8 cellular contexts compared by ENCODE assay signal in the genomic region with DNA sequence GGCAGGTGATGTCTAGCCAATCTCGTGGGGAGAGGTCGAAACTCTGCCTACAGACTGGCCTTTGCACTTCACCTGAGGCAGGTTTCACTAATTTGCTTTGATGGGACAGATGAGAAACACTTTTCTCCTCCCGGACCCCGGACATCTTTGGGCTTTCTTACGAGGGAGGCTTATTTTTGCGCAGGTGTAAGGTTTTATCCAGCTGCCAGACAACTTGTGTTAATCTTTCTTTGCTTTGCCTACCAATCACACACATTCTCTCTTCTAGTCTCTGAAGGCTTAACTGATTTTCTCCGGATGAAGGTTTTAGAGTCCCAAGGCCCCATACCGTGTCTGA. TPM values are rescaled to one million over a fixed set of nuclear protein-coding genes. Genes with fewer than 3 reads are reported as not detected.
DNase-seq lines count a peak whose midpoint lies in the region; ATAC-seq and TF ChIP-seq lines count a peak whose summit lies in the region.

No MANE protein-coding gene starts in this region.

- TF ChIP-seq CTCF in OCI-LY1 (IDR thresholded peaks at IDR 0.05; ENCODE audit: low read length) (no peak), epithelial cell of proximal tubule (conservative IDR thresholded peaks at IDR 0.05; ENCODE audit: low read depth, low read length) (no peak)

- H3K23ac ChIP-seq in trophoblast cell (ENCODE audit: low read length) = no peak overlapping the region

- no peaks in the 10 kb centered on the region for H4K20me1 ChIP-seq in OCI-LY1 (ENCODE audit: insufficient read depth, low read length)

- no peak overlapping the region for H3K4ac ChIP-seq in trophoblast cell (ENCODE audit: low read depth, low read length)

- H4K91ac ChIP-seq in trophoblast cell (ENCODE audit: low read depth, low read length) = no peak overlapping the region

- H3K36me3 ChIP-seq in OCI-LY1 (ENCODE audit: insufficient read depth, low read length) (peaks cover 5% of the 10 kb centered on the region), trophoblast cell (ENCODE audit: control insufficient read depth in 1 of 2, insufficient read depth in 2 of 2, low read length in 2 of 2) (no peaks in the 10 kb centered on the region)

- H3K27ac ChIP-seq in OCI-LY1 (ENCODE audit: low read depth, low read length, poor library complexity, severe bottlenecking) = peak overlapping the region; percentile 94
- no peak overlapping the region for H3K27ac ChIP-seq in trophoblast cell (ENCODE audit: low read depth, low read length)

- H3K9me2 ChIP-seq in OCI-LY1 (ENCODE audit: low read depth, low read length) = no peaks in the 10 kb centered on the region

- no peak overlapping the region for H2AFZ ChIP-seq in OCI-LY1 (ENCODE audit: low read length)
- peak overlapping the region; percentile 34 for H2AFZ ChIP-seq in trophoblast cell (ENCODE audit: insufficient read depth, low read length, poor library complexity)

- H3K79me2 ChIP-seq in OCI-LY1 (ENCODE audit: insufficient read depth, low read length) (peaks cover 41% of the 10 kb centered on the region), trophoblast cell (ENCODE audit: control insufficient read depth, insufficient read depth, low read length, poor library complexity) (no peaks in the 10 kb centered on the region)

- H3K4me2 ChIP-seq in OCI-LY1 (ENCODE audit: low read length) (peak overlapping the region; percentile 72), trophoblast cell (ENCODE audit: low read length) (peak overlapping the region; percentile 81)

- H3K27me3 ChIP-seq in OCI-LY1 (ENCODE audit: insufficient read depth, low read length) (no peaks in the 10 kb centered on the region), trophoblast cell (ENCODE audit: insufficient read depth, low read length) (no peaks in the 10 kb centered on the region)

- no CpG with 5 or more reads among the region's 8 CpGs for WGBS in trophoblast cell (ENCODE audit: extremely low coverage, insufficient coverage, insufficient read length)

- H3K4me3 ChIP-seq in GM08714 (ENCODE audit: low read length) = peak overlapping the region; percentile 65
- H3K4me3 ChIP-seq in OCI-LY1 (ENCODE audit: low read depth, low read length, poor library complexity, severe bottlenecking) = peak overlapping the region; percentile 92
- H3K4me3 ChIP-seq in epithelial cell of proximal tubule (ENCODE audit: low read depth, low read length) = peak overlapping the region; percentile 35
- peak overlapping the region; percentile 87 for H3K4me3 ChIP-seq in trophoblast cell (ENCODE audit: low read depth, low read length)

- DNase-seq in epithelial cell of proximal tubule (ENCODE audit: low read depth) (no peak), trophoblast cell (no peak), EL (no peak)

- H3K9me3 ChIP-seq in OCI-LY1 (ENCODE audit: low read length) = no peaks in the 10 kb centered on the region
- no peaks in the 10 kb centered on the region for H3K9me3 ChIP-seq in trophoblast cell (ENCODE audit: insufficient read depth, low read depth, low read length)

- H3K79me1 ChIP-seq in trophoblast cell (ENCODE audit: low read length) = peaks cover 4% of the 10 kb centered on the region

- H3K14ac ChIP-seq in trophoblast cell (ENCODE audit: low read length) = no peak overlapping the region

- no peak overlapping the region for H2AK5ac ChIP-seq in trophoblast cell (ENCODE audit: low read length)

- H2BK12ac ChIP-seq in trophoblast cell (ENCODE audit: low read length) = no peak overlapping the region

- H3K4me1 ChIP-seq in OCI-LY1 (ENCODE audit: insufficient read depth, low read length, severe bottlenecking) (peaks cover 82% of the 10 kb centered on the region), trophoblast cell (ENCODE audit: control insufficient read depth in 1 of 2, insufficient read depth in 2 of 2, low read length in 2 of 2) (peaks cover 0 to 1% of the 10 kb centered on the region in 2 experiments)

- H4K12ac ChIP-seq in trophoblast cell (ENCODE audit: low read depth, low read length) = no peak overlapping the region

- H2BK5ac ChIP-seq in trophoblast cell (ENCODE audit: low read depth, low read length, poor library complexity) = no peak overlapping the region

- H2BK120ac ChIP-seq in trophoblast cell (ENCODE audit: insufficient read depth, low read length, poor library complexity) = no peak overlapping the region

- no peak overlapping the region for H3K18ac ChIP-seq in trophoblast cell (ENCODE audit: low read length)

- no peaks in the 10 kb centered on the region for H3F3A ChIP-seq in OCI-LY1 (ENCODE audit: insufficient read depth, low read length)

- ATAC-seq in HG03196 (IDR thresholded peaks at IDR 0.05; ENCODE audit: unreplicated experiment) (no peak), HG03108 (IDR thresholded peaks at IDR 0.05; ENCODE audit: unreplicated experiment) (no peak), HG03342 (IDR thresholded peaks at IDR 0.05; ENCODE audit: unreplicated experiment) (no peak)

- H3K9ac ChIP-seq in OCI-LY1 (ENCODE audit: low read length) (peak overlapping the region; percentile 96), trophoblast cell (ENCODE audit: low read length) (no peak overlapping the region)

- peak overlapping the region; percentile 36 for H4K8ac ChIP-seq in trophoblast cell (ENCODE audit: low read depth, low read length)

RNA-seq across cellular contexts. Expression of gene EMB, which starts 0.4 kb away (rescaled TPM):
- 4.3 and 4.9 TPM in 2 replicates for total RNA-seq in epithelial cell of proximal tubule
- 14.0 and 14.5 TPM in 2 replicates for polyA plus RNA-seq in trophoblast cell (2013)

Comparison
In these comparisons a context has a peak if more than half of its experiments do, and no peak if none do; other contexts are left out.
1. H3K4me3 ChIP-seq: peak in every context shown above with its lines; median percentile 92 in OCI-LY1; 87 in trophoblast cell; 65 in GM08714; 35 in epithelial cell of proximal tubule.